ENCODE assay signal across 1 cellular context in genomic region chr1:168907053-168907452, GRCh38.
TF ChIP-seq lines count a peak whose summit lies in the region.

No MANE protein-coding gene starts in this region.

TF ChIP-seq in HepG2, 621 proteins besides CTCF, POLR2A, EP300 and RAD21 (continued from another document and continues in another):
- no peak for TF ChIP-seq ZNF281 (CRISPR knock-in tag; IDR thresholded peaks at IDR 0.05; ENCODE audit: borderline replicate concordance)
- TF ChIP-seq FOXO4 (CRISPR knock-in tag; conservative IDR thresholded peaks at IDR 0.05), result no peak
- no peak for TF ChIP-seq LCORL (IDR thresholded peaks at IDR 0.05)
- TF ChIP-seq LCORL (CRISPR knock-in tag; IDR thresholded peaks at IDR 0.05), result no peak
- no peak for TF ChIP-seq ZNF12 (CRISPR knock-in tag; IDR thresholded peaks at IDR 0.05)
- TF ChIP-seq TFE3 (CRISPR knock-in tag; IDR thresholded peaks at IDR 0.05), result 0 out of 2 replicates have a peak, but pooled peaks have one; percentile 34
- peak; percentile 37; the same call in 1 of the 2 replicates for TF ChIP-seq RERE (CRISPR knock-in tag; IDR thresholded peaks at IDR 0.05; ENCODE audit: low read depth)
- no peak for TF ChIP-seq ZBED4 (CRISPR knock-in tag; IDR thresholded peaks at IDR 0.05; ENCODE audit: borderline replicate concordance)
- TF ChIP-seq ZFP36L1 (CRISPR knock-in tag; IDR thresholded peaks at IDR 0.05), result no peak
- no peak for TF ChIP-seq PAWR (CRISPR knock-in tag; IDR thresholded peaks at IDR 0.05; ENCODE audit: borderline replicate concordance)
- no peak for TF ChIP-seq ZNF770 (CRISPR knock-in tag; IDR thresholded peaks at IDR 0.05)
- TF ChIP-seq KMT2B (CRISPR knock-in tag; IDR thresholded peaks at IDR 0.05), result 0 out of 2 replicates have a peak, but pooled peaks have one; percentile 16
- TF ChIP-seq TMF1 (CRISPR knock-in tag; IDR thresholded peaks at IDR 0.05; ENCODE audit: low read depth), result no peak
- no peak for TF ChIP-seq ZNF407 (CRISPR knock-in tag; IDR thresholded peaks at IDR 0.05; ENCODE audit: not compliant biosample characterization)
- TF ChIP-seq TBP (CRISPR knock-in tag; IDR thresholded peaks at IDR 0.05), result no peak
- no peak for TF ChIP-seq MEF2D (CRISPR knock-in tag; IDR thresholded peaks at IDR 0.05)
- TF ChIP-seq TBL1XR1 (IDR thresholded peaks at IDR 0.05; ENCODE audit: borderline replicate concordance, low read length, partially characterized antibody), result no peak
- TF ChIP-seq MEIS2 (CRISPR knock-in tag; IDR thresholded peaks at IDR 0.05), result no peak
- no peak for TF ChIP-seq TRIM24 (CRISPR knock-in tag; IDR thresholded peaks at IDR 0.05)
- no peak for TF ChIP-seq ZBTB39 (CRISPR knock-in tag; IDR thresholded peaks at IDR 0.05)
